ENCODE assay signal across 8 cellular contexts in genomic region chr14:77708749-77709148, GRCh38. TPM values are rescaled to one million over a fixed set of nuclear protein-coding genes. Genes with fewer than 3 reads are reported as not detected.
A peak's percentile ranks its signal among the peaks of the same experiment; 100 is the strongest.
DNase-seq lines count a peak whose midpoint lies in the region; ATAC-seq and TF ChIP-seq lines count a peak whose summit lies in the region.

No MANE protein-coding gene starts in this region.

- H3K27me3 ChIP-seq in HUES64 (ENCODE audit: insufficient read depth, low read length) = no peaks in the 10 kb centered on the region

- peak overlapping the region; percentile 98 for H3K9ac ChIP-seq in HUES64 (ENCODE audit: low read depth, low read length)

- CTCF ChIA-PET in AG04449 (lab: Yijun Ruan, JAX) = interaction anchor here (0.8 to 3.4 kb wide), 4 partner anchors 10 to 249 kb away, joined by 3 to 25 read pairs (median 8); no protein-coding TSS in a partner anchor

- H3K27ac ChIP-seq in HUES64 (ENCODE audit: low read depth, low read length) = no peak overlapping the region; the same call in 1 of the 2 replicates

- POLR2A ChIA-PET in AG04449 (lab: Yijun Ruan, JAX) = no interaction called here

- H3K36me3 Mint-ChIP-seq in naive B cell = peaks cover 5 to 7% of the 10 kb centered on the region in 2 donors

- H3K36me3 ChIP-seq in HUES64 (ENCODE audit: insufficient read depth, low read length) = peaks cover 57% of the 10 kb centered on the region

- peak overlapping the region in 3 of 6 donors; percentile 86 to 97 (median 89) for H3K27ac Mint-ChIP-seq in naive B cell

- 10% methylated on average over 6 of the region's 7 CpGs for WGBS in HUES64

- no peaks in the 10 kb centered on the region for H3K9me3 Mint-ChIP-seq in naive B cell

- TF ChIP-seq CTCF in AG04449 (IDR thresholded peaks at IDR 0.05; ENCODE audit: insufficient read depth, low read length, missing control alignments) (no peak), choroid plexus epithelial cell (conservative IDR thresholded peaks at IDR 0.05; ENCODE audit: low read depth, low read length) (no peak)

- H3K4me3 ChIP-seq in AG04449 (ENCODE audit: low read depth, low read length) (peak overlapping the region; percentile 98), HUES64 (ENCODE audit: low read length) (peak overlapping the region; percentile 96), choroid plexus epithelial cell (ENCODE audit: low read depth, low read length) (peak overlapping the region; percentile 93)

- no peaks in the 10 kb centered on the region for H3K9me3 ChIP-seq in HUES64 (ENCODE audit: insufficient read depth, low read depth, low read length)

- peaks cover 31 to 40% (median 38%) of the 10 kb centered on the region in 3 donors for H3K4me1 Mint-ChIP-seq in naive B cell

- peaks cover 14% of the 10 kb centered on the region; the same call in 1 of the 2 replicates for H3K4me1 ChIP-seq in HUES64 (ENCODE audit: insufficient read depth, low read length)

- ATAC-seq in naive B cell (ENCODE audit: low read depth in 2 of 2) = no peak
- no peak for ATAC-seq in GM21447 (IDR thresholded peaks at IDR 0.05; ENCODE audit: unreplicated experiment)
- ATAC-seq in HG02571 (IDR thresholded peaks at IDR 0.05; ENCODE audit: unreplicated experiment) = no peak

- H3K27me3 Mint-ChIP-seq in naive B cell = no peaks in the 10 kb centered on the region

- DNase-seq in AG04449 (ENCODE audit: low read depth, low spot score) (no peak), choroid plexus epithelial cell (ENCODE audit: low read depth) (no peak), naive B cell (no peak), T-helper 9 cell (no peak), NCI-H146 treated with DMSO at 0.1 percent for 48 hours (lab: John Stamatoyannopoulos, UW; ENCODE audit: unreplicated experiment) (no peak)

- H3K4me3 Mint-ChIP-seq in naive B cell = peak overlapping the region; percentile 84 to 100 (median 94)

RNA-seq across cellular contexts. Expression of gene SLIRP, which starts 0.8 kb away (rescaled TPM):
- 618 TPM for polyA plus RNA-seq in HUES64 (2013, experiment 1 of 2)
- 553 TPM for polyA plus RNA-seq in HUES64 (2013, experiment 2 of 2)
- 100 to 1,000 TPM; 199 to 247 (median 239) TPM for polyA plus RNA-seq in naive B cell (ENCODE audit: low read depth in 6 of 6)

RNA-seq across cellular contexts. Expression of gene ALKBH1, which starts 0.9 kb away (rescaled TPM):
- polyA plus RNA-seq in HUES64 (2013, experiment 1 of 2) = 13.9 TPM
- polyA plus RNA-seq in HUES64 (2013, experiment 2 of 2) = 13.1 TPM
- 10 to 100 TPM in 3 of 6 donors, 1 to 10 TPM in 3; 5.9 to 11.4 (median 9.5) TPM for polyA plus RNA-seq in naive B cell (ENCODE audit: low read depth in 6 of 6)

RNA-seq across cellular contexts. Expression of gene SNW1, which starts 52.2 kb away (rescaled TPM):
- 53.2 TPM for polyA plus RNA-seq in HUES64 (2013, experiment 1 of 2)
- polyA plus RNA-seq in HUES64 (2013, experiment 2 of 2) = 57.7 TPM
- polyA plus RNA-seq in naive B cell (ENCODE audit: low read depth in 6 of 6) = 10 to 100 TPM; 51.9 to 89.9 (median 64.4) TPM
